24 cellular contexts compared by ENCODE assay signal in genomic region chr5:171577042-171577441, GRCh38.
"Had no signal": no experiment of that assay in that cellular context is flagged by ENCODE, and none has a peak within 500 bp of the region (broad histone marks: within the 10 kb centered on the region; RNA-seq: fewer than 3 reads in every experiment).

No MANE protein-coding gene starts in this region.

- DNase-seq: IMR-90, Karpas-422, KG1, MG63, NCI-H1092 treated with DMSO at 0.1 percent for 48 hours, NCI-H1436, NCI-H187, NCI-H2029, NCI-H2081 treated with DMSO at 0.1 percent for 48 hours, NCI-H2171, NCI-H226, NCI-H446, NCI-H510A, NCI-H524 treated with DMSO at 0.1 percent for 48 hours, NCI-H69, NCI-H774, PC-3, SIG-M5, SW 1271 had no signal

- H3K4me3 ChIP-seq: MG63, SJSA1, SK-N-MC had no signal

- ATAC-seq: HepG2, Panc1, PC-3 had no signal

- H3K27me3 ChIP-seq: MG63, SJSA1 had no signal

- H3K4me1 ChIP-seq: SJSA1 had no signal

- H3K27ac ChIP-seq: RWPE1, SJSA1, SK-N-MC had no signal

- H3K9me3 ChIP-seq: SJSA1 had no signal

- H3K36me3 ChIP-seq: MG63, SJSA1 had no signal
